In genomic region chr16:89449726-89450335, GRCh38 we compare ENCODE assay signal across 3 cellular contexts.
TF ChIP-seq lines count a peak whose summit lies in the region.

No MANE protein-coding gene starts in this region.

TF ChIP-seq in SK-N-SH treated with all-trans-retinoic acid at 6 μM for 48 hours, 23 proteins besides CTCF, POLR2A, EP300 and RAD21:
- no peak for TF ChIP-seq CSRNP3 (CRISPR knock-in tag; IDR thresholded peaks at IDR 0.05)
- no peak for TF ChIP-seq ZNF8 (CRISPR knock-in tag; IDR thresholded peaks at IDR 0.05)
- TF ChIP-seq ZFP3 (CRISPR knock-in tag; IDR thresholded peaks at IDR 0.05) = no peak
- no peak for TF ChIP-seq GLIS3 (CRISPR knock-in tag; IDR thresholded peaks at IDR 0.05)
- no peak for TF ChIP-seq SNAI2 (CRISPR knock-in tag; IDR thresholded peaks at IDR 0.05)
- no peak for TF ChIP-seq POU6F1 (CRISPR knock-in tag; IDR thresholded peaks at IDR 0.05; ENCODE audit: borderline replicate concordance, low read depth)
- TF ChIP-seq TOX (CRISPR knock-in tag; IDR thresholded peaks at IDR 0.05; ENCODE audit: borderline replicate concordance) = no peak
- no peak for TF ChIP-seq ARNTL (CRISPR knock-in tag; IDR thresholded peaks at IDR 0.05; ENCODE audit: borderline replicate concordance, low read depth)
- no peak for TF ChIP-seq ZC3H10 (CRISPR knock-in tag; IDR thresholded peaks at IDR 0.05)
- TF ChIP-seq ZNF565 (CRISPR knock-in tag; conservative IDR thresholded peaks at IDR 0.05; ENCODE audit: low read depth) = no peak
- TF ChIP-seq OSR1 (CRISPR knock-in tag; IDR thresholded peaks at IDR 0.05) = no peak
- no peak for TF ChIP-seq RARB (CRISPR knock-in tag; IDR thresholded peaks at IDR 0.05)

TF ChIP-seq in SK-N-SH, 30 proteins besides CTCF, POLR2A, EP300 and RAD21:
- TF ChIP-seq USF2 (IDR thresholded peaks at IDR 0.05; ENCODE audit: borderline replicate concordance, low read depth, low read length) (no peak), TAF1 (IDR thresholded peaks at IDR 0.05; ENCODE audit: borderline replicate concordance, low read depth, low read length) (no peak)

TF ChIP-seq in endothelial cell of umbilical vein, 7 proteins besides CTCF, POLR2A, EP300 and RAD21:
- TF ChIP-seq EZH2 (IDR thresholded peaks at IDR 0.05; ENCODE audit: borderline replicate concordance, low read depth, low read length, severe bottlenecking) (no peak), FOS (IDR thresholded peaks at IDR 0.05; ENCODE audit: borderline replicate concordance, insufficient read depth, low read length) (peak; percentile 55), JUN (IDR thresholded peaks at IDR 0.05; ENCODE audit: borderline replicate concordance, insufficient read depth, insufficient read length, low read depth) (peak; percentile 27)
TF ChIP-seq in endothelial cell of umbilical vein: peak in this region for 2.
